27 cellular contexts compared by ENCODE assay signal in the genomic region with DNA sequence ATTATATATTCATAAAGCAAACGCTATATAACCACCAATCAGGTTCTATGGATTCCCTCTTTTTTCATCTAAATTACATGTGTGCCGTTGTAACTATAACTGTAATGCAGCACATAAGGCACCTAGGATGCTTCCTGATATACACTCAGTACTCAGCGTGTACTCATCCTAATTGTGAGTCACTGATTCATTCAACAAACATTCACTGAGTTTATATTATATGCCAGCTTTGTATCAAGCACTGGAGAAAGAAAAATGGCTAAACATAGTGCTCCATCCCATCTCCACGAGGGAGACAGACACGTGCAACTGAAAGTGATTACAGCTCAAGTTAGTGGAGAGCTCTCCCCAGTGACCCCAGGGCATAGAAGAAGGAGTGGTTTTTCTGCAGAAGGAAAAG. TPM values are rescaled to one million over a fixed set of nuclear protein-coding genes. Genes with fewer than 3 reads are reported as not detected.
DNase-seq lines count a peak whose midpoint lies in the region; ATAC-seq, FAIRE-seq and TF ChIP-seq lines count a peak whose summit lies in the region.
"Had no signal": no experiment of that assay in that cellular context is flagged by ENCODE, and none has a peak within 500 bp of the region (broad histone marks: within the 10 kb centered on the region; RNA-seq: fewer than 3 reads in every experiment).

No MANE protein-coding gene starts in this region.

- no peaks in the 10 kb centered on the region for H3K9me3 ChIP-seq in keratinocyte (ENCODE audit: control insufficient read depth, low read depth, low read length)
- H3K9me3 ChIP-seq in HepG2 (ENCODE audit: low read length) = no peaks in the 10 kb centered on the region
- H3K9me3 ChIP-seq: BE2C had no signal

- WGBS in HepG2 (ENCODE audit: low lambda C conversion rate) = 1% methylated on average over 5 of the region's 5 CpGs

- H3F3A ChIP-seq in GM23338 (replicated peaks; ENCODE audit: low read depth) = no peaks in the 10 kb centered on the region

- H3K27ac ChIP-seq in GM23338 (ENCODE audit: low read depth) = no peak overlapping the region
- no peak overlapping the region for H3K27ac ChIP-seq in foreskin keratinocyte
- no peak overlapping the region for H3K27ac ChIP-seq in keratinocyte (ENCODE audit: control insufficient read depth, insufficient read depth, low read length)
- no peak overlapping the region for H3K27ac ChIP-seq in HepG2 (ENCODE audit: extremely low read length, insufficient read depth, low read length)
- H3K27ac ChIP-seq: BLaER1 had no signal

- CTCF ChIA-PET in HepG2 (lab: Yijun Ruan, JAX; ENCODE audit: low intra/inter-chr PET ratio, low total read pairs) = no interaction called here

- H3K36me3 ChIP-seq in GM23338 (ENCODE audit: insufficient read depth) = no peaks in the 10 kb centered on the region
- no peaks in the 10 kb centered on the region for H3K36me3 ChIP-seq in bronchial epithelial cell (ENCODE audit: control insufficient read depth, insufficient read depth, low read length)
- H3K36me3 ChIP-seq in keratinocyte (ENCODE audit: control insufficient read depth in 2 of 2, extremely low read depth in 1 of 2, insufficient read depth in 2 of 2, low read length in 2 of 2) = no peaks in the 10 kb centered on the region
- H3K36me3 ChIP-seq in HepG2 (replicated peaks in 1 of 2; ENCODE audit: control insufficient read depth in 1 of 2, insufficient read depth in 2 of 2, low read length in 2 of 2) = no peaks in the 10 kb centered on the region
- H3K36me3 ChIP-seq: BE2C, BLaER1 had no signal

- in situ Hi-C loops in HepG2 (cut with HindIII; ENCODE audit: extremely low pct_ligation_motif_present, low pct_unique_long_range_greater_than_20kb) = no loop called here

- TF ChIP-seq RAD21 in HepG2 (CRISPR knock-in tag; IDR thresholded peaks at IDR 0.05) = no peak

- POLR2A ChIA-PET in HepG2 (lab: Yijun Ruan, JAX) = no interaction called here

- H3K9ac ChIP-seq in keratinocyte (ENCODE audit: control insufficient read depth, extremely low read depth, insufficient read depth, low read length) (no peak overlapping the region), HepG2 (ENCODE audit: insufficient read depth, low read depth, low read length) (no peak overlapping the region)
- H3K9ac ChIP-seq: BLaER1 had no signal

- no peaks in the 10 kb centered on the region for H3K4me1 ChIP-seq in GM23338 (ENCODE audit: insufficient read depth)
- H3K4me1 ChIP-seq in foreskin keratinocyte = peaks cover 15% of the 10 kb centered on the region
- peaks cover 35% of the 10 kb centered on the region for H3K4me1 ChIP-seq in keratinocyte (ENCODE audit: control insufficient read depth, extremely low read depth, insufficient read depth, low read length)
- no peaks in the 10 kb centered on the region for H3K4me1 ChIP-seq in HepG2 (ENCODE audit: insufficient read depth, low read length)
- H3K4me1 ChIP-seq: BE2C had no signal

- H3K4me2 ChIP-seq in GM23338 (no peak overlapping the region), keratinocyte (ENCODE audit: control insufficient read depth, extremely low read depth, insufficient read depth, low read depth, low read length) (peak overlapping the region; percentile 57), HepG2 (ENCODE audit: low read depth, low read length) (no peak overlapping the region)
- H3K4me2 ChIP-seq: BLaER1 had no signal

- H3K4me3 ChIP-seq in GM23338 = no peak overlapping the region
- no peak overlapping the region for H3K4me3 ChIP-seq in bronchial epithelial cell (ENCODE audit: low read depth, low read length)
- no peak overlapping the region for H3K4me3 ChIP-seq in keratinocyte (ENCODE audit: control insufficient read depth in 2 of 3, extremely low read depth in 1 of 3, insufficient read depth in 2 of 3, low read depth in 1 of 3, low read length in 3 of 3)
- no peak overlapping the region for H3K4me3 ChIP-seq in HepG2 (replicated peaks in 1 of 3; ENCODE audit: insufficient read depth in 1 of 3, low read depth in 2 of 3, low read length in 3 of 3)
- H3K4me3 ChIP-seq: BLaER1 had no signal

- H2AFZ ChIP-seq in GM23338 (peak overlapping the region; percentile 63; the same call in 1 of the 2 replicates), keratinocyte (ENCODE audit: control insufficient read depth, low read length) (no peak overlapping the region), HepG2 (ENCODE audit: low read length) (no peak overlapping the region)

- peaks cover 4% of the 10 kb centered on the region; the same call in 1 of the 3 replicates for H3K4me1 Mint-ChIP-seq in GM23338
- H3K4me1 Mint-ChIP-seq: CD4-positive, alpha-beta memory T cell; CD4-positive, CD25-positive, alpha-beta regulatory T cell; CD8-positive, alpha-beta memory T cell had no signal

- ATAC-seq in GM23338 = no peak
- ATAC-seq in foreskin keratinocyte = peak; percentile 59
- ATAC-seq in HepG2 = no peak
- no peak for ATAC-seq in GM19467 (IDR thresholded peaks at IDR 0.05; ENCODE audit: unreplicated experiment)

- dilution Hi-C loops in keratinocyte (cut with MboI; ENCODE audit: extremely low pct_ligation_motif_present, low sequenced_read_pairs) = no loop called here

- no peak overlapping the region for H3K27ac Mint-ChIP-seq in GM23338
- H3K27ac Mint-ChIP-seq: CD14-positive monocyte; CD4-positive, alpha-beta memory T cell; CD8-positive, alpha-beta memory T cell had no signal

- no peak for TF ChIP-seq CTCF in GM23338 (conservative IDR thresholded peaks at IDR 0.05; ENCODE audit: low read depth in 2 of 2)
- no peak for TF ChIP-seq CTCF in bronchial epithelial cell (IDR thresholded peaks at IDR 0.05; ENCODE audit: insufficient read depth, low read length, severe bottlenecking)
- no peak for TF ChIP-seq CTCF in foreskin keratinocyte (conservative IDR thresholded peaks at IDR 0.05)
- no peak for TF ChIP-seq CTCF in keratinocyte (optimal IDR thresholded peaks at IDR 0.05 in 1 of 3, IDR thresholded peaks at IDR 0.05 in 1 of 3, conservative IDR thresholded peaks at IDR 0.05 in 1 of 3; ENCODE audit: extremely low read depth in 1 of 3, insufficient read depth in 2 of 3, low read length in 3 of 3)
- no peak for TF ChIP-seq CTCF in HepG2 (CRISPR knock-in tag; IDR thresholded peaks at IDR 0.05)

- H3K4me3 Mint-ChIP-seq in GM23338 = no peak overlapping the region
- H3K4me3 Mint-ChIP-seq: CD14-positive monocyte; CD4-positive, alpha-beta memory T cell; CD4-positive, CD25-positive, alpha-beta regulatory T cell; CD8-positive, alpha-beta memory T cell had no signal

- peaks cover 5% of the 10 kb centered on the region for H3K27me3 Mint-ChIP-seq in GM23338 (ENCODE audit: insufficient read depth, low read depth, poor library complexity)
- H3K27me3 Mint-ChIP-seq: CD4-positive, CD25-positive, alpha-beta regulatory T cell had no signal

- H3K9me3 Mint-ChIP-seq in GM23338 = peaks cover 4% of the 10 kb centered on the region; the same call in 2 of the 3 replicates

- no peak for TF ChIP-seq POLR2A in HepG2 (IDR thresholded peaks at IDR 0.05; ENCODE audit: insufficient read depth in 1 of 2, low read depth in 2 of 2, low read length in 2 of 2)

- TF ChIP-seq EP300 in HepG2 (IDR thresholded peaks at IDR 0.05; ENCODE audit: low read depth in 2 of 2, low read length in 2 of 2) = no peak
- TF ChIP-seq EP300 in HepG2 (CRISPR knock-in tag; IDR thresholded peaks at IDR 0.05; ENCODE audit: borderline replicate concordance) = no peak

- no peaks in the 10 kb centered on the region for H3K9me2 ChIP-seq in GM23338 (ENCODE audit: insufficient read depth)

- FAIRE-seq in bronchial epithelial cell (lab: Jason Lieb, UNC) (peak; percentile 82), keratinocyte (lab: Jason Lieb, UNC) (peak; percentile 78), HepG2 (lab: Jason Lieb, UNC) (no peak)
- FAIRE-seq: A204.1, G401.6, GM12891, GM19239 had no signal

- BruUV-seq in HepG2 (replicated peaks; lab: Mats Ljungman, UMichigan) = no TSS peak

- no peaks in the 10 kb centered on the region for H3K36me3 Mint-ChIP-seq in GM23338 (ENCODE audit: low read depth)
- H3K36me3 Mint-ChIP-seq: CD14-positive monocyte; CD4-positive, alpha-beta memory T cell; CD4-positive, CD25-positive, alpha-beta regulatory T cell; CD8-positive, alpha-beta memory T cell had no signal

- H4K20me1 ChIP-seq in GM23338 (replicated peaks; ENCODE audit: insufficient read depth) = no peaks in the 10 kb centered on the region
- H4K20me1 ChIP-seq in keratinocyte (ENCODE audit: control insufficient read depth, extremely low read depth, insufficient read depth, low read length) = no peaks in the 10 kb centered on the region
- H4K20me1 ChIP-seq in HepG2 (ENCODE audit: insufficient read depth, low read length) = no peaks in the 10 kb centered on the region
- H4K20me1 ChIP-seq: BLaER1 had no signal

- intact Hi-C loops in HepG2 (cut with micrococcal nuclease; ENCODE audit: unreplicated experiment) = no loop called here

- H3K9me1 ChIP-seq in keratinocyte (ENCODE audit: control insufficient read depth, extremely low read depth, insufficient read depth, low read length) = no peaks in the 10 kb centered on the region

- no peaks in the 10 kb centered on the region for H3K27me3 ChIP-seq in GM23338 (ENCODE audit: insufficient read depth)
- H3K27me3 ChIP-seq in bronchial epithelial cell (ENCODE audit: control insufficient read depth, insufficient read depth, low read length) = no peaks in the 10 kb centered on the region
- no peaks in the 10 kb centered on the region for H3K27me3 ChIP-seq in foreskin keratinocyte
- H3K27me3 ChIP-seq in keratinocyte (ENCODE audit: control insufficient read depth, extremely low read depth, insufficient read depth, low read length) = no peaks in the 10 kb centered on the region
- peaks cover 0 to 29% of the 10 kb centered on the region in 2 experiments; a peak in 4 of 5 replicates for H3K27me3 ChIP-seq in HepG2 (ENCODE audit: control insufficient read depth in 1 of 2, insufficient read depth in 2 of 2, low read length in 2 of 2)
- H3K27me3 ChIP-seq: BE2C, BLaER1 had no signal

- H3K79me2 ChIP-seq in GM23338 (replicated peaks; ENCODE audit: insufficient read depth) (no peaks in the 10 kb centered on the region), keratinocyte (ENCODE audit: control insufficient read depth, insufficient read depth, low read length) (no peaks in the 10 kb centered on the region), HepG2 (ENCODE audit: insufficient read depth, low read length) (no peaks in the 10 kb centered on the region)

- DNase-seq in GM23338 (ENCODE audit: low spot score) (no peak), bronchial epithelial cell (ENCODE audit: low read depth) (peak; percentile 25), foreskin keratinocyte (peak in 1 of 2 donors; percentile 50), keratinocyte (ENCODE audit: low read depth, low spot score) (no peak), RPMI8226 (no peak), NCI-H2107 treated with DMSO at 0.1 percent for 48 hours (lab: John Stamatoyannopoulos, UW; ENCODE audit: unreplicated experiment) (no peak), HepG2 (ENCODE audit: low spot score) (no peak)
- DNase-seq: 8988T; ACHN; BE2C; C1 segment of cervical spinal cord; CD4-positive, alpha-beta memory T cell; CD4-positive, CD25-positive, alpha-beta regulatory T cell; CD8-positive, alpha-beta memory T cell; COR-L47; DMS 273 treated with DMSO at 0.1 percent for 48 hours; DMS153; DMS79 treated with DMSO at 0.1 percent for 48 hours; GF-D8 had no signal

RNA-seq across cellular contexts. Expression of a gene that starts 49.9 kb away (rescaled TPM):
- total RNA-seq in GM23338 (2014; rRNA removed; shearing (Covaris generic)) = 13.8 and 32.5 TPM in 2 replicates
- polyA plus RNA-seq in GM23338 (2016; fragmentation: Nextera tagmentation; extraction: Ambion mirVana) (13.8 and 19.2 TPM in 2 replicates), foreskin keratinocyte (not detected in 2 replicates), keratinocyte (not detected in 3 replicates), HepG2 (2011; rRNA removed) (2.5 and 3.0 TPM in 2 replicates)
- total RNA-seq in bronchial epithelial cell (0.53 TPM in 1 of 2 replicates, not detected in the other), foreskin keratinocyte (not detected in 2 replicates), HepG2 (2016; rRNA removed; fragmentation: Illumina TruSeq; extraction: Trizol) (3.9 and 7.6 TPM in 2 replicates)
- polyA plus RNA-seq in keratinocyte (2011; ENCODE audit: low read depth) = not detected
- not detected in 2 replicates for polyA plus RNA-seq in keratinocyte (2011; cell fraction: cytosol; rRNA removed)
- polyA plus RNA-seq in keratinocyte (2011; cell fraction: nucleus; rRNA removed) = 0.14 TPM in 1 of 2 replicates, not detected in the other
- not detected in 2 replicates for polyA plus RNA-seq in keratinocyte (2012; ENCODE audit: low replicate concordance)
- polyA minus RNA-seq in keratinocyte = not detected in 3 replicates
- not detected for polyA minus RNA-seq in keratinocyte (2011; cell fraction: cytosol; rRNA and poly(A)+ RNA removed)
- not detected in 2 replicates for polyA minus RNA-seq in keratinocyte (2011; cell fraction: nucleus; rRNA and poly(A)+ RNA removed)
- 16.9 and 20.4 TPM in 2 replicates for total RNA-seq in HepG2 (2016; cell fraction: cytosol; rRNA removed; fragmentation: Illumina TruSeq; extraction: Trizol; ENCODE audit: low read depth)
- 2.6 and 6.9 TPM in 2 replicates for total RNA-seq in HepG2 (2016; cell fraction: insoluble cytoplasmic fraction; rRNA removed; fragmentation: Illumina TruSeq; extraction: Trizol)
- total RNA-seq in HepG2 (2016; cell fraction: membrane; rRNA removed; fragmentation: Illumina TruSeq; extraction: Trizol) = 6.7 and 8.1 TPM in 2 replicates
- 19.3 and 22.8 TPM in 2 replicates for total RNA-seq in HepG2 (2016; cell fraction: nucleus; rRNA removed; fragmentation: Illumina TruSeq; extraction: Trizol)
- 0.77 and 1.0 TPM in 2 replicates for polyA plus RNA-seq in HepG2 (2011; cell fraction: cytosol; rRNA removed)
- 10.4 and 10.5 TPM in 2 replicates for polyA plus RNA-seq in HepG2 (2011; cell fraction: nucleus; rRNA removed)
- polyA plus RNA-seq in HepG2 (2012) = 2.3 and 2.6 TPM in 2 replicates
- polyA plus RNA-seq in HepG2 (2016; cell fraction: cytosol; fragmentation: Illumina TruSeq; extraction: Trizol; ENCODE audit: low read depth) = 0.84 and 1.0 TPM in 2 replicates
- 3.0 and 5.8 TPM in 2 replicates for polyA plus RNA-seq in HepG2 (2016; cell fraction: insoluble cytoplasmic fraction; fragmentation: Illumina TruSeq; extraction: Trizol; ENCODE audit: low read depth)
- polyA plus RNA-seq in HepG2 (2016; cell fraction: membrane; fragmentation: Illumina TruSeq; extraction: Trizol; ENCODE audit: low read depth) = 1.3 and 1.5 TPM in 2 replicates
- polyA plus RNA-seq in HepG2 (2016; cell fraction: nucleus; fragmentation: Illumina TruSeq; extraction: Trizol; ENCODE audit: insufficient read depth, low read depth) = 7.3 and 9.0 TPM in 2 replicates
- polyA minus RNA-seq in HepG2 (2011; rRNA and poly(A)+ RNA removed; ENCODE audit: low replicate concordance) = 16.0 TPM in 1 of 2 replicates, not detected in the other
- polyA minus RNA-seq in HepG2 (2011; cell fraction: cytosol; rRNA and poly(A)+ RNA removed) = 1.5 and 1.6 TPM in 2 replicates
- polyA minus RNA-seq in HepG2 (2011; cell fraction: nucleus; rRNA and poly(A)+ RNA removed) = 23.3 and 26.9 TPM in 2 replicates
- total RNA-seq: CD4-positive, alpha-beta memory T cell; CD4-positive, CD25-positive, alpha-beta regulatory T cell; CD8-positive, alpha-beta memory T cell had no signal
- polyA plus RNA-seq: AG04450; CD14-positive monocyte; CD4-positive, alpha-beta memory T cell; CD4-positive, CD25-positive, alpha-beta regulatory T cell; CD8-positive, alpha-beta memory T cell had no signal
